Comparison of ENCODE assay signal across 8 cellular contexts in the genomic region with DNA sequence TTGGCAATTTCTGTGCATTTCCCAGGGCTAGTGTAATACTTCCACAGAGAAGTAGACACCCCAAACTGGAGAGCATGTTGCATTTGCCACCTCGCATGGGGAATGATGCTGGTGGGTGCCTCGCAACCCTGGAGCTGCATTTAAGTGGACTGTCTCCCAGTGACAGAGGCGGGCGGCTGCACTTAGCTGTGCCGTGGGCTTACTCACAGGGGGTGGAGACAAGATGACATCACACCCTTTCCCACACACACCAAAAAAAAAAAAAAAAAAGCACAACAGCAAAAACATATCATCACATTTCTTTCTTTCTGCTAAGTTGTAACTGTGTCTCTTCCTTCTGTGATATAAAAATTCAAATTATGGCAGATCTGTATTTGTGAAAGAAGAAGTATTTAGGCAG. TPM values are rescaled to one million over a fixed set of nuclear protein-coding genes. Genes with fewer than 3 reads are reported as not detected.
DNase-seq lines count a peak whose midpoint lies in the region; ATAC-seq and TF ChIP-seq lines count a peak whose summit lies in the region.

TSS of gene ABI3BP (minus strand) at position 113 of the 400 bp plus-strand sequence. CDS start at position 76, 37 bp downstream.

- no peak for DNase-seq in GM23338 (ENCODE audit: low spot score)
- DNase-seq in fibroblast of villous mesenchyme (ENCODE audit: low read depth), result peak; percentile 83
- peak; percentile 60 for DNase-seq in osteoblast (ENCODE audit: insufficient read length, low spot score, missing footprints)
- DNase-seq in activated gamma-delta T cell (lab: John Stamatoyannopoulos, UW), result no peak
- DNase-seq in activated CD4-positive, alpha-beta T cell treated with anti-CD3 and anti-CD28 coated beads, Interleukin-2, amount 50 U/mL, for 48 hours, result no peak
- no peak for DNase-seq in stimulated activated naive CD4-positive, alpha-beta T cell treated with Interleukin-2 at 50 U/mL for 16 hours (lab: John Stamatoyannopoulos, UW)

- H3K9me2 ChIP-seq in GM23338 (ENCODE audit: insufficient read depth), result no peaks in the 10 kb centered on the region

- no peaks in the 10 kb centered on the region for H3K27me3 Mint-ChIP-seq in GM23338 (ENCODE audit: insufficient read depth, low read depth, poor library complexity)

- H3K27ac Mint-ChIP-seq in GM23338, result no peak within 1 kb of the TSS

- H3K36me3 Mint-ChIP-seq in GM23338 (ENCODE audit: low read depth), result no peaks in the 10 kb centered on the region

- H3K4me2 ChIP-seq in GM23338 (no peak within 1 kb of the TSS), osteoblast (ENCODE audit: insufficient read depth, low read length) (peak within 1 kb of the TSS; percentile 83)

- H2AFZ ChIP-seq in GM23338 (peak within 1 kb of the TSS; percentile 65; the same call in 1 of the 2 replicates), osteoblast (ENCODE audit: low read length) (peak within 1 kb of the TSS; percentile 79)

- no peaks in the 10 kb centered on the region for H3K9me3 ChIP-seq in osteoblast (ENCODE audit: low read depth, low read length)

- H3K36me3 ChIP-seq in GM23338 (ENCODE audit: insufficient read depth) (no peaks in the 10 kb centered on the region), osteoblast (ENCODE audit: insufficient read depth, low read length) (peaks cover 3% of the 10 kb centered on the region)

- H3K27ac ChIP-seq in GM23338 (ENCODE audit: low read depth), result no peak within 1 kb of the TSS
- H3K27ac ChIP-seq in osteoblast (ENCODE audit: low read depth, low read length), result peak within 1 kb of the TSS; percentile 90

- ATAC-seq in GM23338 (peak; percentile 59; the same call in 2 of the 3 replicates), SK-N-SH treated with all-trans-retinoic acid at 6 μM for 48 hours (peak; percentile 97), HG03521 (IDR thresholded peaks at IDR 0.05; ENCODE audit: unreplicated experiment) (no peak)

- no peaks in the 10 kb centered on the region for H3K27me3 ChIP-seq in GM23338 (ENCODE audit: insufficient read depth)
- H3K27me3 ChIP-seq in osteoblast (ENCODE audit: insufficient read depth, low read length), result no peaks in the 10 kb centered on the region

- TF ChIP-seq CTCF in GM23338 (conservative IDR thresholded peaks at IDR 0.05; ENCODE audit: low read depth in 2 of 2) (no peak), fibroblast of villous mesenchyme (IDR thresholded peaks at IDR 0.05; ENCODE audit: insufficient read depth, low read depth, low read length) (no peak), osteoblast (IDR thresholded peaks at IDR 0.05; ENCODE audit: extremely low read depth, low read depth, low read length) (no peak)

- no peak within 1 kb of the TSS for H3K4me3 ChIP-seq in GM23338
- H3K4me3 ChIP-seq in fibroblast of villous mesenchyme (ENCODE audit: low read depth, low read length), result peak within 1 kb of the TSS; percentile 45
- peak within 1 kb of the TSS; percentile 73 for H3K4me3 ChIP-seq in osteoblast (ENCODE audit: insufficient read depth, low read length)

- H3K4me1 ChIP-seq in GM23338 (ENCODE audit: insufficient read depth) (no peaks in the 10 kb centered on the region), osteoblast (ENCODE audit: insufficient read depth, low read length) (no peaks in the 10 kb centered on the region)

- no peaks in the 10 kb centered on the region for H3F3A ChIP-seq in GM23338 (replicated peaks; ENCODE audit: low read depth)

- H3K4me3 Mint-ChIP-seq in GM23338, result no peak within 1 kb of the TSS

- H3K9me3 Mint-ChIP-seq in GM23338, result no peaks in the 10 kb centered on the region

- no peaks in the 10 kb centered on the region for H3K4me1 Mint-ChIP-seq in GM23338

- no peaks in the 10 kb centered on the region for H4K20me1 ChIP-seq in GM23338 (replicated peaks; ENCODE audit: insufficient read depth)
- no peaks in the 10 kb centered on the region for H4K20me1 ChIP-seq in osteoblast (ENCODE audit: insufficient read depth, low read length)

- H3K79me2 ChIP-seq in GM23338 (replicated peaks; ENCODE audit: insufficient read depth) (no peaks in the 10 kb centered on the region), osteoblast (ENCODE audit: insufficient read depth, low read length) (peaks cover 51% of the 10 kb centered on the region)

TF ChIP-seq in GM23338, 12 proteins besides CTCF, POLR2A, EP300 and RAD21 (continues in another document):
- TF ChIP-seq EZH2 (IDR thresholded peaks at IDR 0.05; ENCODE audit: low read depth, unreplicated experiment) (no peak), CREB1 (CRISPR knock-in tag; IDR thresholded peaks at IDR 0.05; ENCODE audit: low read depth) (no peak), ZNF114 (CRISPR knock-in tag; IDR thresholded peaks at IDR 0.05) (no peak), ZNF331 (CRISPR knock-in tag; IDR thresholded peaks at IDR 0.05; ENCODE audit: low read depth) (no peak)

TF ChIP-seq in SK-N-SH treated with all-trans-retinoic acid at 6 μM for 48 hours, 23 proteins besides CTCF, POLR2A, EP300 and RAD21:
- peak; percentile 9; the same call in 1 of the 2 replicates for TF ChIP-seq ISL1 (CRISPR knock-in tag; IDR thresholded peaks at IDR 0.05)
- TF ChIP-seq TOX (CRISPR knock-in tag; IDR thresholded peaks at IDR 0.05; ENCODE audit: borderline replicate concordance), result no peak

RNA-seq across cellular contexts. Expression of gene ABI3BP, which starts in this region (rescaled TPM):
- total RNA-seq in GM23338 (2014; rRNA removed; shearing (Covaris generic)), result 0.39 and 0.42 TPM in 2 replicates
- 0.24 and 0.57 TPM in 2 replicates for polyA plus RNA-seq in GM23338 (2016; fragmentation: Nextera tagmentation; extraction: Ambion mirVana)
- total RNA-seq in fibroblast of villous mesenchyme, result 4.2 and 7.8 TPM in 2 replicates
- 130 and 183 TPM in 2 replicates for total RNA-seq in osteoblast

Comparison
In these comparisons a context has a peak if more than half of its experiments do, and no peak if none do; other contexts are left out.
1. RNA of gene ABI3BP (total RNA-seq): 130 to 183 TPM in osteoblast; 4.2 to 7.8 TPM in fibroblast of villous mesenchyme and 0.39 to 0.42 TPM in GM23338; every median in the first group is over 10 times any median in the second.
2. Peak in ATAC-seq in GM23338; RNA of the gene not detected or under 1 TPM.
3. DNase-seq: peak in fibroblast of villous mesenchyme (single experiment) and osteoblast (single experiment); none in GM23338 (single experiment), activated gamma-delta T cell (single experiment), activated CD4-positive, alpha-beta T cell treated with anti-CD3 and anti-CD28 coated beads, Interleukin-2, amount 50 U/mL, for 48 hours (0 of 2) and stimulated activated naive CD4-positive, alpha-beta T cell treated with Interleukin-2 at 50 U/mL for 16 hours (single experiment).